Comparison of ENCODE assay signal across 10 cellular contexts in the genomic region with DNA sequence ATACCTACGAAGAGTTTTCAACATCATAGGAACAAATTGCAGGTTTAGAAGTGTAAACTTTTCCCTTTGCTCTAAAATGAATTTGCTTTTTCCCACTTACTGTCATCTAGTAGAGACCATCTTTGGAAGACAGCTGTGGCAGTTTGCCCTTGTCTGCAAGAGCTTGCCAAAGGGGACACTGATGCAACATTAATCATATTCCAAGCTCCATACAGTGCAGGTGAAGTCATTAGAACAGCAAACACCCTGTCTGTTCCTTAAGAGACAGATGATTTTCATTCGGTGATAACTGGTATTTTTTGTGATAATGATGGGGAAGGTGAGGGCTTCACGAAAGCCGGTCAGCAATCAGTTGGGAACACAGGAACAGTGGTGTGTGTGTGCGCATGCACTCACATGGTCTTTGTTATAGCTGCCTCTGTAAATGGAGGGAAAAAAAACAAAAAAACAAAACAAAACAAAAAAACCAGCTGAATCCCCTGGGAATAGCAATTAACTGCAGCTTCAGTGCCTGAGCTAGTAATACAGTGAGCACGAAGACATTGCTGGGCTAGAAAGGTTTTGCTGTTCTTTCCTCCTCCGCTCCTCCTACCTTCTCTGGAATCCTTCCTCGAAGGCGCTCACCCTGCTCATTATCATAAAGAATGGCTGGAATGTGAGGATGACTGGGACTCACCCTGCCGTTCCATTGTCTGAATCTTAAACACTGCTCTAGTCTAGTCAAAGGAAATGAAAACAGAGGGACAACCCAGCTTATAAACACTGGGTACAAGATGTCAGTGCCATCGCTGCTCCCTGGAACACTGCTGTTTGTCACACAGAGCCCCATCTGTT. TPM values are rescaled to one million over a fixed set of nuclear protein-coding genes. Genes with fewer than 3 reads are reported as not detected.
DNase-seq lines count a peak whose midpoint lies in the region; ATAC-seq and TF ChIP-seq lines count a peak whose summit lies in the region.
"Had no signal": no experiment of that assay in that cellular context is flagged by ENCODE, and none has a peak within 500 bp of the region (broad histone marks: within the 10 kb centered on the region; RNA-seq: fewer than 3 reads in every experiment).

No MANE protein-coding gene starts in this region.

- H3K27me3 ChIP-seq in HCT116 (ENCODE audit: insufficient read depth, low read length): no peaks in the 10 kb centered on the region
- H3K27me3 ChIP-seq: Peyer's patch had no signal

- no TSS peak for BruUV-seq in HCT116 (replicated peaks; lab: Mats Ljungman, UMichigan)

- in situ Hi-C loops in SK-MEL-5 (cut with HindIII; ENCODE audit: low pct_unique_long_range_greater_than_20kb, low sequenced_read_pairs): no loop called here

- TF ChIP-seq CTCF in HCT116 (IDR thresholded peaks at IDR 0.05 in 2 of 3, conservative IDR thresholded peaks at IDR 0.05 in 1 of 3; ENCODE audit: borderline replicate concordance in 1 of 3, insufficient read depth in 1 of 3, low read depth in 2 of 3, low read length in 2 of 3) (no peak), fibroblast of the aortic adventitia (IDR thresholded peaks at IDR 0.05; ENCODE audit: insufficient read depth, low read length) (no peak)

- H3K4me1 ChIP-seq in HCT116 (ENCODE audit: control insufficient read depth in 1 of 2, insufficient read depth in 2 of 2, low read length in 2 of 2): peaks cover 0 to 8% of the 10 kb centered on the region in 2 experiments; a peak in 1 of 4 replicates
- H3K4me1 ChIP-seq: Peyer's patch had no signal

- no peaks in the 10 kb centered on the region for H3K9me3 ChIP-seq in HCT116 (ENCODE audit: control insufficient read depth in 1 of 2, insufficient read depth in 1 of 2, low read depth in 1 of 2, low read length in 2 of 2)
- H3K9me3 ChIP-seq: Peyer's patch had no signal

- DNase-seq in HCT116 (ENCODE audit: low read depth, low spot score) (no peak), SK-MEL-5 (ENCODE audit: low read depth, low spot score) (peak; percentile 51), fibroblast of the aortic adventitia (ENCODE audit: low read depth) (peak; percentile 75), renal cortical epithelial cell (ENCODE audit: low read depth) (peak; percentile 80), NCI-H2196 treated with DMSO at 0.1 percent for 48 hours (lab: John Stamatoyannopoulos, UW; ENCODE audit: unreplicated experiment) (no peak)
- no peak for DNase-seq in stimulated activated CD4-positive, alpha-beta T cell treated with anti-CD3 and anti-CD28 coated beads, Interleukin-12 subunit alpha, Interleukin-12 subunit beta, amount 100 ng/mL, for 4 hours
- DNase-seq: activated T-cell treated with anti-CD3 and anti-CD28 coated beads, Interleukin-2, amount 50 U/mL, for 24 hours; Peyer's patch had no signal

- H3K79me2 ChIP-seq in HCT116 (ENCODE audit: insufficient read depth, low read length): no peaks in the 10 kb centered on the region

- peak; percentile 30; the same call in 1 of the 2 replicates for ATAC-seq in HCT116
- no peak for ATAC-seq in HG02763 (IDR thresholded peaks at IDR 0.05; ENCODE audit: unreplicated experiment)
- no peak for ATAC-seq in GM18909 (IDR thresholded peaks at IDR 0.05; ENCODE audit: poor library complexity, unreplicated experiment)

- intact Hi-C loops in HCT116 (cut with micrococcal nuclease): no loop called here

- CTCF ChIA-PET in HCT116 (lab: Charles Lee): no interaction called here

- TF ChIP-seq POLR2A in HCT116 (IDR thresholded peaks at IDR 0.05; ENCODE audit: borderline replicate concordance, extremely low read depth, insufficient read depth, insufficient read length): no peak

- H3K9ac ChIP-seq in HCT116 (ENCODE audit: low read length): no peak overlapping the region

- H3K4me3 ChIP-seq in HCT116 (replicated peaks in 1 of 2; ENCODE audit: low read depth in 1 of 2, low read length in 2 of 2): no peak overlapping the region
- H3K4me3 ChIP-seq in fibroblast of the aortic adventitia (ENCODE audit: low read depth, low read length): no peak overlapping the region
- H3K4me3 ChIP-seq: Peyer's patch had no signal

- no peaks in the 10 kb centered on the region for H3K36me3 ChIP-seq in HCT116 (ENCODE audit: control insufficient read depth in 1 of 2, insufficient read depth in 2 of 2, low read length in 2 of 2)
- H3K36me3 ChIP-seq: Peyer's patch had no signal

- POLR2A ChIA-PET in HCT116 (lab: Charles Lee): no interaction called here

- no peaks in the 10 kb centered on the region for H3K9me2 ChIP-seq in HCT116 (ENCODE audit: insufficient read depth)

- peak overlapping the region; percentile 28 for H2AFZ ChIP-seq in HCT116 (ENCODE audit: low read depth, low read length, poor library complexity, severe bottlenecking)

- no peak overlapping the region for H3K4me2 ChIP-seq in HCT116 (ENCODE audit: low read length)

- RAD21 ChIA-PET in HCT116 (lab: Charles Lee; ENCODE audit: low non-redundant PET in 1 of 2, low total read pairs in 2 of 2, uncharacterized antibody in 2 of 2, unreplicated experiment in 2 of 2): no interaction called here

- no peaks in the 10 kb centered on the region for H4K20me1 ChIP-seq in HCT116 (ENCODE audit: insufficient read depth)

- no peak overlapping the region for H3K27ac ChIP-seq in HCT116 (ENCODE audit: low read depth, low read length)
- H3K27ac ChIP-seq: Peyer's patch had no signal

- TF ChIP-seq RAD21 in HCT116 (IDR thresholded peaks at IDR 0.05; ENCODE audit: low read depth): no peak

TF ChIP-seq in HCT116, 20 proteins besides CTCF, POLR2A, EP300 and RAD21:
- TF ChIP-seq POLR2AphosphoS5 (IDR thresholded peaks at IDR 0.05; ENCODE audit: low read depth, low read length) (no peak), ZFX (IDR thresholded peaks at IDR 0.05) (no peak), SRF (IDR thresholded peaks at IDR 0.05; ENCODE audit: low read depth) (no peak), YY1 (IDR thresholded peaks at IDR 0.05; ENCODE audit: extremely low read depth, insufficient replicate concordance, low read depth, low read length) (no peak), EZH2 (IDR thresholded peaks at IDR 0.05) (no peak)
- TF ChIP-seq, protein P1, sequence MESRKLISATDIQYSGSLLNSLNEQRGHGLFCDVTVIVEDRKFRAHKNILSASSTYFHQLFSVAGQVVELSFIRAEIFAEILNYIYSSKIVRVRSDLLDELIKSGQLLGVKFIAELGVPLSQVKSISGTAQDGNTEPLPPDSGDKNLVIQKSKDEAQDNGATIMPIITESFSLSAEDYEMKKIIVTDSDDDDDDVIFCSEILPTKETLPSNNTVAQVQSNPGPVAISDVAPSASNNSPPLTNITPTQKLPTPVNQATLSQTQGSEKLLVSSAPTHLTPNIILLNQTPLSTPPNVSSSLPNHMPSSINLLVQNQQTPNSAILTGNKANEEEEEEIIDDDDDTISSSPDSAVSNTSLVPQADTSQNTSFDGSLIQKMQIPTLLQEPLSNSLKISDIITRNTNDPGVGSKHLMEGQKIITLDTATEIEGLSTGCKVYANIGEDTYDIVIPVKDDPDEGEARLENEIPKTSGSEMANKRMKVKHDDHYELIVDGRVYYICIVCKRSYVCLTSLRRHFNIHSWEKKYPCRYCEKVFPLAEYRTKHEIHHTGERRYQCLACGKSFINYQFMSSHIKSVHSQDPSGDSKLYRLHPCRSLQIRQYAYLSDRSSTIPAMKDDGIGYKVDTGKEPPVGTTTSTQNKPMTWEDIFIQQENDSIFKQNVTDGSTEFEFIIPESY (IDR thresholded peaks at IDR 0.05; ENCODE audit: extremely low read depth, insufficient replicate concordance, low read length): no peak
- TF ChIP-seq, protein P2, sequence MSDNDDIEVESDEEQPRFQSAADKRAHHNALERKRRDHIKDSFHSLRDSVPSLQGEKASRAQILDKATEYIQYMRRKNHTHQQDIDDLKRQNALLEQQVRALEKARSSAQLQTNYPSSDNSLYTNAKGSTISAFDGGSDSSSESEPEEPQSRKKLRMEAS (IDR thresholded peaks at IDR 0.05): no peak

RNA-seq across cellular contexts. Expression of a gene that starts 35.2 kb away (rescaled TPM):
- total RNA-seq in HCT116 (2021; ENCODE audit: unreplicated experiment) (23.1 TPM), fibroblast of the aortic adventitia (ENCODE audit: low replicate concordance) (53.2 and 86.8 TPM in 2 replicates), renal cortical epithelial cell (23.3 and 64.6 TPM in 2 replicates)
- 9.2 and 12.0 TPM in 2 replicates for polyA plus RNA-seq in HCT116 (2012)
- 44.6 and 46.2 TPM in 2 replicates for total RNA-seq in SK-MEL-5 (2014; rRNA removed; shearing (Covaris generic))
- polyA plus RNA-seq in SK-MEL-5 (2015; cell fraction: cytosol; rRNA removed): 35.6 and 52.5 TPM in 2 replicates
- polyA plus RNA-seq in SK-MEL-5 (2015; cell fraction: nucleus; rRNA removed): 25.4 and 28.2 TPM in 2 replicates

Comparison
In these comparisons a context has a peak if more than half of its experiments do, and no peak if none do; other contexts are left out.
1. DNase-seq: peak in SK-MEL-5 (single experiment), fibroblast of the aortic adventitia (single experiment) and renal cortical epithelial cell (single experiment); none in HCT116 (single experiment), stimulated activated CD4-positive, alpha-beta T cell treated with anti-CD3 and anti-CD28 coated beads, Interleukin-12 subunit alpha, Interleukin-12 subunit beta, amount 100 ng/mL, for 4 hours (single experiment) and NCI-H2196 treated with DMSO at 0.1 percent for 48 hours (single experiment).